22 cellular contexts compared by ENCODE assay signal in genomic region chr5:58066557-58066956, GRCh38.
DNase-seq lines count a peak whose midpoint lies in the region; ATAC-seq and TF ChIP-seq lines count a peak whose summit lies in the region.
"Had no signal": no experiment of that assay in that cellular context is flagged by ENCODE, and none has a peak within 500 bp of the region (broad histone marks: within the 10 kb centered on the region; RNA-seq: fewer than 3 reads in every experiment).

No MANE protein-coding gene starts in this region.

- TF ChIP-seq EP300 in esophagus muscularis mucosa (IDR thresholded peaks at IDR 0.05): no peak

- no peaks in the 10 kb centered on the region for H3K79me2 ChIP-seq in MM.1S (ENCODE audit: low read length)

- H3K4me2 ChIP-seq in MM.1S (ENCODE audit: low read depth, low read length): peak overlapping the region; percentile 46; the same call in 1 of the 2 replicates
- H3K4me2 ChIP-seq: A549, BLaER1 had no signal

- DNase-seq in MM.1S (peak; percentile 71), islet precursor cell (peak; percentile 69), ACHN (no peak), esophagus muscularis mucosa (ENCODE audit: extremely low spot score) (no peak)
- DNase-seq in activated T-cell treated with anti-CD3 and anti-CD28 coated beads, Interleukin-2, amount 50 U/mL, for 72 hours: no peak
- DNase-seq: CD8-positive, alpha-beta memory T cell; DMS53; GOT3; Kasumi-1; NCI-H1105; NCI-H2081; NCI-H510A; NCI-H82; PC-3; SW 1271 had no signal

- no peaks in the 10 kb centered on the region for H3K27me3 ChIP-seq in MM.1S (replicated peaks; ENCODE audit: insufficient read depth, low read length)
- no peaks in the 10 kb centered on the region for H3K27me3 ChIP-seq in esophagus muscularis mucosa
- H3K27me3 ChIP-seq: BLaER1 had no signal

- no peaks in the 10 kb centered on the region for H3K9me3 Mint-ChIP-seq in activated T-cell treated with anti-CD3 and anti-CD28 coated beads, Interleukin-2, amount 50 U/mL, for 72 hours

- no peak for TF ChIP-seq POLR2A in esophagus muscularis mucosa (IDR thresholded peaks at IDR 0.05; ENCODE audit: low read depth)

- H3F3A ChIP-seq in MM.1S (ENCODE audit: insufficient read depth, low read length): peaks cover 19% of the 10 kb centered on the region

- intact Hi-C loops in esophagus muscularis mucosa (cut with DNase I): no loop called here

- H3K27ac ChIP-seq in MM.1S (ENCODE audit: low read length): peak overlapping the region; percentile 50; the same call in 1 of the 2 replicates
- H3K27ac ChIP-seq in esophagus muscularis mucosa (replicated peaks in 1 of 4): no peak overlapping the region
- H3K27ac ChIP-seq: A549, BLaER1, RWPE1 had no signal

- no peaks in the 10 kb centered on the region for H3K4me1 Mint-ChIP-seq in activated T-cell treated with anti-CD3 and anti-CD28 coated beads, Interleukin-2, amount 50 U/mL, for 72 hours (ENCODE audit: low read depth)
- H3K4me1 Mint-ChIP-seq: CD8-positive, alpha-beta memory T cell; IgD-negative memory B cell had no signal

- TF ChIP-seq CTCF in MM.1S (IDR thresholded peaks at IDR 0.05; ENCODE audit: low read length) (no peak), esophagus muscularis mucosa (IDR thresholded peaks at IDR 0.05) (no peak)

- peak; percentile 58 for ATAC-seq in GM19025 (IDR thresholded peaks at IDR 0.05; ENCODE audit: low read depth, unreplicated experiment)
- peak; percentile 48 for ATAC-seq in HG02623 (IDR thresholded peaks at IDR 0.05; ENCODE audit: unreplicated experiment)
- ATAC-seq in GM21367 (IDR thresholded peaks at IDR 0.05; ENCODE audit: unreplicated experiment): no peak
- ATAC-seq in activated T-cell treated with anti-CD3 and anti-CD28 coated beads, Interleukin-2, amount 50 U/mL, for 72 hours (replicated peaks in 1 of 2): no peak
- ATAC-seq: A549, PC-3 had no signal

- no peaks in the 10 kb centered on the region for H3K27me3 Mint-ChIP-seq in activated T-cell treated with anti-CD3 and anti-CD28 coated beads, Interleukin-2, amount 50 U/mL, for 72 hours (ENCODE audit: low read depth)
- H3K27me3 Mint-ChIP-seq: CD8-positive, alpha-beta memory T cell had no signal

- no peak overlapping the region for H2AFZ ChIP-seq in MM.1S (ENCODE audit: low read length)

- 84% methylated on average over 1 of the region's 1 CpG for WGBS in esophagus muscularis mucosa

- H3K4me1 ChIP-seq in MM.1S (ENCODE audit: low read length) (peaks cover 53% of the 10 kb centered on the region), esophagus muscularis mucosa (peaks cover 0 to 7% (median 0%) of the 10 kb centered on the region in 4 donors)

- no peaks in the 10 kb centered on the region for H3K36me3 ChIP-seq in MM.1S (replicated peaks; ENCODE audit: insufficient read depth, low read length)
- H3K36me3 ChIP-seq in esophagus muscularis mucosa: no peaks in the 10 kb centered on the region
- H3K36me3 ChIP-seq: BLaER1 had no signal

- H3K4me3 Mint-ChIP-seq in activated T-cell treated with anti-CD3 and anti-CD28 coated beads, Interleukin-2, amount 50 U/mL, for 72 hours: no peak overlapping the region
- H3K4me3 Mint-ChIP-seq: CD8-positive, alpha-beta memory T cell; IgD-negative memory B cell had no signal

- in situ Hi-C loops in ACHN (cut with HindIII; ENCODE audit: low pct_ligation_motif_present, low pct_unique_long_range_greater_than_20kb, low sequenced_read_pairs): no loop called here

- no peaks in the 10 kb centered on the region for H4K20me1 ChIP-seq in MM.1S (ENCODE audit: insufficient read depth, low read length)
- H4K20me1 ChIP-seq: BLaER1 had no signal

- no peak overlapping the region for H3K27ac Mint-ChIP-seq in activated T-cell treated with anti-CD3 and anti-CD28 coated beads, Interleukin-2, amount 50 U/mL, for 72 hours
- H3K27ac Mint-ChIP-seq: CD8-positive, alpha-beta memory T cell; IgD-negative memory B cell had no signal

- no peaks in the 10 kb centered on the region for H3K36me3 Mint-ChIP-seq in activated T-cell treated with anti-CD3 and anti-CD28 coated beads, Interleukin-2, amount 50 U/mL, for 72 hours (ENCODE audit: insufficient read depth in 2 of 2)
- H3K36me3 Mint-ChIP-seq: CD8-positive, alpha-beta memory T cell had no signal

- H3K9ac ChIP-seq in MM.1S (ENCODE audit: low read length): no peak overlapping the region
- H3K9ac ChIP-seq: BLaER1 had no signal

- H3K4me3 ChIP-seq in MM.1S (ENCODE audit: low read length): no peak overlapping the region
- H3K4me3 ChIP-seq in esophagus muscularis mucosa: no peak overlapping the region
- H3K4me3 ChIP-seq: A549, BLaER1 had no signal

- H3K9me2 ChIP-seq in MM.1S (replicated peaks; ENCODE audit: insufficient read depth, low read length): no peaks in the 10 kb centered on the region

- H3K9me3 ChIP-seq in MM.1S (replicated peaks; ENCODE audit: insufficient read depth, low read length) (no peaks in the 10 kb centered on the region), esophagus muscularis mucosa (no peaks in the 10 kb centered on the region)
- H3K9me3 ChIP-seq: A549 had no signal

Comparison
In these comparisons a context has a peak if more than half of its experiments do, and no peak if none do; other contexts are left out.
1. ATAC-seq: peak in GM19025 (single experiment) and HG02623 (single experiment); none in GM21367 (single experiment) and activated T-cell treated with anti-CD3 and anti-CD28 coated beads, Interleukin-2, amount 50 U/mL, for 72 hours (0 of 2).
2. DNase-seq: peak in MM.1S (single experiment) and islet precursor cell (single experiment); none in ACHN (single experiment), esophagus muscularis mucosa (single experiment) and activated T-cell treated with anti-CD3 and anti-CD28 coated beads, Interleukin-2, amount 50 U/mL, for 72 hours (0 of 2).